In the genomic region with DNA sequence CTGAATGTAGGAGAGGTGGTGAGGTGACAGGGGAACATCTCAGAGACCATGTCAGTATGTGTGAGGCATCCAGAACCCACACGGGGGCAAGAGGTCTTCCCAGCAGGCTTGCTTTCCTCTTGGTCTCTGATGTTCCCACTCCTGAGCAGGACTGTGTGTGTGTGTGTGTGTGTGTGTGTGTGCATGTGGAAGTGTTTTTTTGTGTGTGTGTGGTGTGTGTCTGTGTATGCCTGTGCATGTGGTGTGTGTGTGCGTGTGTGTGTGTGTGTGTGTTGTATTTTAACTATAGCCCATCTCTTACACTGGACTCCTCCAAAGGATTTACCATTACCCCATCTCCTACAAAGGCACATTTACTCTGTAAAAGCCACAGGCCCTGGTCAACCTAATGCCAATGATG, we compare ENCODE assay signal across 15 cellular contexts. TPM values are rescaled to one million over a fixed set of nuclear protein-coding genes. Genes with fewer than 3 reads are reported as not detected.
DNase-seq lines count a peak whose midpoint lies in the region; ATAC-seq and TF ChIP-seq lines count a peak whose summit lies in the region.
"Had no signal": no experiment of that assay in that cellular context is flagged by ENCODE, and none has a peak within 500 bp of the region (broad histone marks: within the 10 kb centered on the region; RNA-seq: fewer than 3 reads in every experiment).

No MANE protein-coding gene starts in this region.

- H2BK5ac ChIP-seq in IMR-90 (ENCODE audit: low read depth, low read length, poor library complexity, severe bottlenecking): peak overlapping the region; percentile 42

- peaks cover 11% of the 10 kb centered on the region for H3K27me3 Mint-ChIP-seq in osteocyte (ENCODE audit: unreplicated experiment)
- H3K27me3 Mint-ChIP-seq: CD4-positive, alpha-beta memory T cell had no signal

- in situ Hi-C loops in IMR-90 (cut with MboI; ENCODE audit: low sequenced_read_pairs): no loop called here

- H3K27ac ChIP-seq in HEK293 (ENCODE audit: extremely low read depth, low read depth, low read length) (no peak overlapping the region), IMR-90 (ENCODE audit: insufficient read depth, low read length) (no peak overlapping the region)
- H3K27ac ChIP-seq: GM23248 had no signal

- H3K9ac ChIP-seq in IMR-90 (ENCODE audit: low read depth, low read length): no peak overlapping the region
- H3K9ac ChIP-seq: GM23248 had no signal

- H3K4me3 ChIP-seq in HEK293 (ENCODE audit: low read depth, low read length) (no peak overlapping the region), IMR-90 (ENCODE audit: insufficient read depth, low read depth, low read length) (no peak overlapping the region)
- H3K4me3 ChIP-seq: GM23248 had no signal

- dilution Hi-C loops in IMR-90 (cut with HindIII; ENCODE audit: low sequenced_read_pairs, unreplicated experiment): no loop called here

- H3K36me3 Mint-ChIP-seq in osteocyte (ENCODE audit: unreplicated experiment): no peaks in the 10 kb centered on the region

- TF ChIP-seq CTCF in HEK293 (tag by site-specific recombination; IDR thresholded peaks at IDR 0.05): no peak
- TF ChIP-seq CTCF in IMR-90 (conservative IDR thresholded peaks at IDR 0.05; ENCODE audit: low read depth, low read length): no peak
- no peak for TF ChIP-seq CTCF in osteocyte (IDR thresholded peaks at IDR 0.05)

- no peak overlapping the region for H2AK9ac ChIP-seq in IMR-90 (replicated peaks; ENCODE audit: low read depth, low read length, poor library complexity)

- no peak overlapping the region for H3K4me2 ChIP-seq in IMR-90 (ENCODE audit: low read depth, low read length)

- peaks cover 6% of the 10 kb centered on the region for H3K9me3 Mint-ChIP-seq in osteocyte (ENCODE audit: unreplicated experiment)

- H3K27me3 ChIP-seq in IMR-90 (ENCODE audit: control insufficient read depth, insufficient read depth, low read length): peaks cover 9% of the 10 kb centered on the region

- no peaks in the 10 kb centered on the region for H3K9me1 ChIP-seq in IMR-90 (ENCODE audit: insufficient read depth, low read length)

- no CpG with 5 or more reads among the region's 2 CpGs for WGBS in IMR-90 (ENCODE audit: extremely low coverage in 2 of 2, insufficient read length in 1 of 2), 2 experiments

- no peak overlapping the region for H2BK15ac ChIP-seq in IMR-90 (ENCODE audit: low read depth, low read length)

- no peaks in the 10 kb centered on the region for H3K79me1 ChIP-seq in IMR-90 (ENCODE audit: low read depth in 1 of 2, low read length in 2 of 2)

- H4K8ac ChIP-seq in IMR-90 (ENCODE audit: low read depth in 2 of 2, low read length in 2 of 2): no peak overlapping the region

- BruUV-seq in IMR-90 (replicated peaks; lab: Mats Ljungman, UMichigan): no TSS peak

- no peak overlapping the region for H3K14ac ChIP-seq in IMR-90 (replicated peaks; ENCODE audit: low read depth, low read length)

- H3K27ac Mint-ChIP-seq in osteocyte (ENCODE audit: unreplicated experiment): no peak overlapping the region

- no peak overlapping the region for H3K18ac ChIP-seq in IMR-90 (ENCODE audit: low read depth, low read length)

- H2BK20ac ChIP-seq in IMR-90 (ENCODE audit: low read depth, low read length): no peak overlapping the region

- intact Hi-C loops in IMR-90 (cut with micrococcal nuclease): no loop called here

- no peak for ATAC-seq in IMR-90 (ENCODE audit: low read depth)

- no peak overlapping the region for H3K56ac ChIP-seq in IMR-90 (ENCODE audit: extremely low read depth, insufficient read depth, low read length)

- no peaks in the 10 kb centered on the region for H3K4me1 Mint-ChIP-seq in osteocyte (ENCODE audit: unreplicated experiment)

- no peak overlapping the region for H3K23ac ChIP-seq in IMR-90 (ENCODE audit: low read depth, low read length)

- no peaks in the 10 kb centered on the region for H3K4me1 ChIP-seq in HEK293 (ENCODE audit: control insufficient read depth, insufficient read depth, low read length)
- no peaks in the 10 kb centered on the region for H3K4me1 ChIP-seq in IMR-90 (ENCODE audit: control insufficient read depth, insufficient read depth, low read length)

- TF ChIP-seq POLR2A in IMR-90 (IDR thresholded peaks at IDR 0.05; ENCODE audit: low read depth, low read length): no peak

- TF ChIP-seq RAD21 in IMR-90 (IDR thresholded peaks at IDR 0.05; ENCODE audit: low read length): no peak

- no peak overlapping the region for H2AK5ac ChIP-seq in IMR-90 (ENCODE audit: low read depth, low read length)

- POLR2A ChIA-PET in HEK293 (lab: Yijun Ruan, JAX) (no interaction called here), IMR-90 (lab: Charles Lee; ENCODE audit: unreplicated experiment) (no interaction called here)

- H2BK120ac ChIP-seq in IMR-90 (ENCODE audit: low read depth, low read length): no peak overlapping the region

- H3K4ac ChIP-seq in IMR-90 (ENCODE audit: low read depth, low read length): no peak overlapping the region

- no peak overlapping the region for H4K5ac ChIP-seq in IMR-90 (ENCODE audit: low read depth, low read length)

- no peak overlapping the region for H4K91ac ChIP-seq in IMR-90 (ENCODE audit: insufficient read depth, low read depth, low read length)

- no peak for DNase-seq in IMR-90
- peak; percentile 54 for DNase-seq in osteocyte (ENCODE audit: extremely low spot score, unreplicated experiment)
- DNase-seq in T-helper 2 cell: no peak
- no peak for DNase-seq in NCI-H1092 (lab: John Stamatoyannopoulos, UW)
- no peak for DNase-seq in D341Med (ENCODE audit: low spot score)
- DNase-seq: C1 segment of cervical spinal cord; Calu3; CD4-positive, alpha-beta memory T cell; COR-L47; DMS153; DND-41; GM23248; H7; HCEC 1CT had no signal

- CTCF ChIA-PET in HEK293 (lab: Yijun Ruan, JAX) (no interaction called here), IMR-90 (lab: Yijun Ruan, JAX) (no interaction called here)

- H3K9me3 ChIP-seq in HEK293 (ENCODE audit: control insufficient read depth, insufficient read depth, low read depth, low read length) (no peaks in the 10 kb centered on the region), IMR-90 (ENCODE audit: control insufficient read depth, insufficient read depth, low read length) (no peaks in the 10 kb centered on the region)

- no peak overlapping the region for H3K4me3 Mint-ChIP-seq in osteocyte (ENCODE audit: unreplicated experiment)
- H3K4me3 Mint-ChIP-seq: CD4-positive, alpha-beta memory T cell had no signal

- H4K20me1 ChIP-seq in IMR-90 (ENCODE audit: insufficient read depth, low read length): no peaks in the 10 kb centered on the region

- H2AFZ ChIP-seq in IMR-90 (replicated peaks; ENCODE audit: low read length, poor library complexity): no peak overlapping the region
- H2AFZ ChIP-seq: GM23248 had no signal

- no peaks in the 10 kb centered on the region for H3K36me3 ChIP-seq in HEK293 (ENCODE audit: control insufficient read depth in 2 of 2, insufficient read depth in 1 of 2, low read length in 2 of 2)
- no peaks in the 10 kb centered on the region for H3K36me3 ChIP-seq in IMR-90 (ENCODE audit: control insufficient read depth, insufficient read depth, low read length)

TF ChIP-seq in HEK293, 187 proteins besides CTCF, POLR2A, EP300 and RAD21:
- no peak for TF ChIP-seq ZNF140 (tag by site-specific recombination; IDR thresholded peaks at IDR 0.05)
- TF ChIP-seq, protein P1, sequence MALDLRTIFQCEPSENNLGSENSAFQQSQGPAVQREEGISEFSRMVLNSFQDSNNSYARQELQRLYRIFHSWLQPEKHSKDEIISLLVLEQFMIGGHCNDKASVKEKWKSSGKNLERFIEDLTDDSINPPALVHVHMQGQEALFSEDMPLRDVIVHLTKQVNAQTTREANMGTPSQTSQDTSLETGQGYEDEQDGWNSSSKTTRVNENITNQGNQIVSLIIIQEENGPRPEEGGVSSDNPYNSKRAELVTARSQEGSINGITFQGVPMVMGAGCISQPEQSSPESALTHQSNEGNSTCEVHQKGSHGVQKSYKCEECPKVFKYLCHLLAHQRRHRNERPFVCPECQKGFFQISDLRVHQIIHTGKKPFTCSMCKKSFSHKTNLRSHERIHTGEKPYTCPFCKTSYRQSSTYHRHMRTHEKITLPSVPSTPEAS (tag by site-specific recombination; IDR thresholded peaks at IDR 0.05): peak; percentile 83
TF ChIP-seq in HEK293: peak in this region for 1.

TF ChIP-seq in IMR-90, 13 proteins besides CTCF, POLR2A, EP300 and RAD21 (continues in another document):
- TF ChIP-seq MAZ (IDR thresholded peaks at IDR 0.05; ENCODE audit: borderline replicate concordance, low read depth, low read length): no peak
- TF ChIP-seq, protein P2, sequence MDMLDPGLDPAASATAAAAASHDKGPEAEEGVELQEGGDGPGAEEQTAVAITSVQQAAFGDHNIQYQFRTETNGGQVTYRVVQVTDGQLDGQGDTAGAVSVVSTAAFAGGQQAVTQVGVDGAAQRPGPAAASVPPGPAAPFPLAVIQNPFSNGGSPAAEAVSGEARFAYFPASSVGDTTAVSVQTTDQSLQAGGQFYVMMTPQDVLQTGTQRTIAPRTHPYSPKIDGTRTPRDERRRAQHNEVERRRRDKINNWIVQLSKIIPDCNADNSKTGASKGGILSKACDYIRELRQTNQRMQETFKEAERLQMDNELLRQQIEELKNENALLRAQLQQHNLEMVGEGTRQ (IDR thresholded peaks at IDR 0.05; ENCODE audit: low read depth, low read length): no peak
- TF ChIP-seq, protein P3, sequence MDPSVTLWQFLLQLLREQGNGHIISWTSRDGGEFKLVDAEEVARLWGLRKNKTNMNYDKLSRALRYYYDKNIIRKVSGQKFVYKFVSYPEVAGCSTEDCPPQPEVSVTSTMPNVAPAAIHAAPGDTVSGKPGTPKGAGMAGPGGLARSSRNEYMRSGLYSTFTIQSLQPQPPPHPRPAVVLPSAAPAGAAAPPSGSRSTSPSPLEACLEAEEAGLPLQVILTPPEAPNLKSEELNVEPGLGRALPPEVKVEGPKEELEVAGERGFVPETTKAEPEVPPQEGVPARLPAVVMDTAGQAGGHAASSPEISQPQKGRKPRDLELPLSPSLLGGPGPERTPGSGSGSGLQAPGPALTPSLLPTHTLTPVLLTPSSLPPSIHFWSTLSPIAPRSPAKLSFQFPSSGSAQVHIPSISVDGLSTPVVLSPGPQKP (IDR thresholded peaks at IDR 0.05; ENCODE audit: borderline replicate concordance, low read depth, low read length): no peak
- TF ChIP-seq BHLHE40 (IDR thresholded peaks at IDR 0.05; ENCODE audit: low read depth, low read length): no peak
- no peak for TF ChIP-seq FOS (IDR thresholded peaks at IDR 0.05; ENCODE audit: low read depth, low read length)
- no peak for TF ChIP-seq RCOR1 (IDR thresholded peaks at IDR 0.05; ENCODE audit: insufficient replicate concordance, low read length)
- no peak for TF ChIP-seq MXI1 (IDR thresholded peaks at IDR 0.05; ENCODE audit: borderline replicate concordance, low read depth, low read length)
- no peak for TF ChIP-seq SMC3 (IDR thresholded peaks at IDR 0.05; ENCODE audit: low read depth, low read length)
- no peak for TF ChIP-seq CHD1 (IDR thresholded peaks at IDR 0.05; ENCODE audit: low read depth, low read length)
- TF ChIP-seq NFE2L2 (IDR thresholded peaks at IDR 0.05; ENCODE audit: low read depth, low read length): no peak
- no peak for TF ChIP-seq RFX5 (IDR thresholded peaks at IDR 0.05; ENCODE audit: low read depth, low read length)

RNA-seq across cellular contexts. Expression of a gene that starts 40.4 kb away (rescaled TPM):
- total RNA-seq in IMR-90 (2012; rRNA removed): 0.18 TPM in 1 of 2 replicates, not detected in the other
- polyA plus RNA-seq in IMR-90 (2012; rRNA removed): 0.20 and 0.22 TPM in 2 replicates
- 0.03 TPM in 1 of 2 replicates, not detected in the other for polyA plus RNA-seq in IMR-90 (2012; cell fraction: cytosol; rRNA removed)
- polyA plus RNA-seq in IMR-90 (2012; cell fraction: nucleus; rRNA removed; ENCODE audit: low replicate concordance): 0.50 TPM in 2 replicates
- 1.6 and 2.3 TPM in 2 replicates for total RNA-seq in osteocyte
